13 cellular contexts compared by ENCODE assay signal in the genomic region with DNA sequence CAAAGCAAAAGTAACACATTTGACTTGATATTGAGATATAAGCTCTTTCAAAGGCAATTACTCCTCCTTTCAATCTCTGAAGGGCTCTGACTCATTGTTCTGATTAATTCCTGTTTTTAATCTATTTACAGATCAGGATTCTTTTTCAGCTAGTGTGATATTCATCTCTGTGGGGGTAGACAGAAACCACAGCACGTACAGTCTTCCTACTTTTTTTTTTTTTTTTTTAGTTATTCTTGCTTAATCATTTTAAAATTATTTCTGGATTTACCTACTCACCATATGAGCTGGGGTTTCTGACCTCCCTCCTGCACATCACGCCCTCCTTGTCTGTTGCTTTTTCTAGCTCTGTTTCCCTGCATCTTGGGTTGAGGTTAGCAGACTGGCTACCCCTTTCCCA. TPM values are rescaled to one million over a fixed set of nuclear protein-coding genes. Genes with fewer than 3 reads are reported as not detected.
A peak's percentile ranks its signal among the peaks of the same experiment; 100 is the strongest.
DNase-seq lines count a peak whose midpoint lies in the region; ATAC-seq and TF ChIP-seq lines count a peak whose summit lies in the region.
"Had no signal": no experiment of that assay in that cellular context is flagged by ENCODE, and none has a peak within 500 bp of the region (broad histone marks: within the 10 kb centered on the region; RNA-seq: fewer than 3 reads in every experiment).

No MANE protein-coding gene starts in this region.

- H3K27ac ChIP-seq in ACC112 (ENCODE audit: low read depth, low read length) (no peak overlapping the region), osteoblast (ENCODE audit: low read depth, low read length) (no peak overlapping the region), Peyer's patch (no peak overlapping the region)
- H3K27ac ChIP-seq: adrenal gland had no signal

- no peak overlapping the region for H3K4me2 ChIP-seq in osteoblast (ENCODE audit: insufficient read depth, low read length)

- peaks cover 39% of the 10 kb centered on the region for H3K27me3 ChIP-seq in ACC112 (ENCODE audit: insufficient read depth, low read length)
- peaks cover 3% of the 10 kb centered on the region for H3K27me3 ChIP-seq in osteoblast (ENCODE audit: insufficient read depth, low read length)
- H3K27me3 ChIP-seq in Peyer's patch: no peaks in the 10 kb centered on the region

- ATAC-seq in HG03432 (IDR thresholded peaks at IDR 0.05; ENCODE audit: unreplicated experiment): no peak
- ATAC-seq in HG02970 (IDR thresholded peaks at IDR 0.05; ENCODE audit: low FRiP score, unreplicated experiment): no peak

- H3K4me3 ChIP-seq in ACC112 (ENCODE audit: low read depth, low read length) (peak overlapping the region; percentile 60; the same call in 1 of the 2 replicates), epithelial cell of proximal tubule (ENCODE audit: low read depth, low read length) (peak overlapping the region; percentile 55), osteoblast (ENCODE audit: insufficient read depth, low read length) (no peak overlapping the region), Peyer's patch (peak overlapping the region in 2 of 4 donors; percentile 54 to 66)
- H3K4me3 ChIP-seq: adrenal gland had no signal

- TF ChIP-seq POLR2A in Peyer's patch (IDR thresholded peaks at IDR 0.05): no peak

- DNase-seq in HT1080 (ENCODE audit: low read depth) (peak; percentile 62), epithelial cell of proximal tubule (ENCODE audit: low read depth) (no peak), osteoblast (ENCODE audit: insufficient read length, low spot score, missing footprints) (peak; percentile 56), Peyer's patch (no peak)
- no peak for DNase-seq in stimulated activated CD8-positive, alpha-beta memory T cell treated with anti-CD3 and anti-CD28 coated beads, Interleukin-4, amount 100 ng/mL, for 48 hours
- DNase-seq: adrenal gland, C1 segment of cervical spinal cord, NCI-H524 treated with DMSO at 0.1 percent for 48 hours had no signal

- H3K4me1 ChIP-seq in ACC112 (ENCODE audit: control insufficient read depth, insufficient read depth, low read length, unreplicated experiment) (no peaks in the 10 kb centered on the region), osteoblast (ENCODE audit: insufficient read depth, low read length) (no peaks in the 10 kb centered on the region), Peyer's patch (no peaks in the 10 kb centered on the region)
- H3K4me1 ChIP-seq: adrenal gland had no signal

- H3K36me3 ChIP-seq in ACC112 (ENCODE audit: insufficient read depth, low read length) (no peaks in the 10 kb centered on the region), osteoblast (ENCODE audit: insufficient read depth, low read length) (no peaks in the 10 kb centered on the region), Peyer's patch (no peaks in the 10 kb centered on the region)
- H3K36me3 ChIP-seq: adrenal gland had no signal

- H3K9me3 ChIP-seq in osteoblast (ENCODE audit: low read depth, low read length) (no peaks in the 10 kb centered on the region), Peyer's patch (no peaks in the 10 kb centered on the region)
- H3K9me3 ChIP-seq: adrenal gland had no signal

- TF ChIP-seq CTCF in epithelial cell of proximal tubule (conservative IDR thresholded peaks at IDR 0.05; ENCODE audit: low read depth, low read length): no peak
- TF ChIP-seq CTCF in osteoblast (IDR thresholded peaks at IDR 0.05; ENCODE audit: extremely low read depth, low read depth, low read length): no peak
- no peak for TF ChIP-seq CTCF in Peyer's patch (IDR thresholded peaks at IDR 0.05)

- no peaks in the 10 kb centered on the region for H3K79me2 ChIP-seq in ACC112 (ENCODE audit: control insufficient read depth, insufficient read depth, low read length, unreplicated experiment)
- H3K79me2 ChIP-seq in osteoblast (ENCODE audit: insufficient read depth, low read length): no peaks in the 10 kb centered on the region

- no peaks in the 10 kb centered on the region for H4K20me1 ChIP-seq in osteoblast (ENCODE audit: insufficient read depth, low read length)

- no peak overlapping the region for H2AFZ ChIP-seq in ACC112 (ENCODE audit: low read length, unreplicated experiment)
- no peak overlapping the region for H2AFZ ChIP-seq in osteoblast (ENCODE audit: low read length)

RNA-seq across cellular contexts. Expression of gene CNTN3, which starts 1.4 kb away (rescaled TPM):
- 2.8 and 3.0 TPM in 2 replicates for total RNA-seq in HT1080 (2014; rRNA removed; shearing (Covaris generic))
- 2.1 and 2.6 TPM in 2 replicates for polyA plus RNA-seq in HT1080 (2015; cell fraction: cytosol; rRNA removed)
- polyA plus RNA-seq in HT1080 (2015; cell fraction: nucleus; rRNA removed): 8.3 and 12.5 TPM in 2 replicates
- total RNA-seq in epithelial cell of proximal tubule (0.46 and 2.9 TPM in 2 replicates), osteoblast (0.29 and 0.36 TPM in 2 replicates), Peyer's patch (1 to 10 TPM; 1.6 to 9.4 (median 4.1) TPM)
- total RNA-seq: M059J; T-helper 1 cell treated with Interleukin-12 subunit alpha and Interleukin-12 subunit beta and Interleukin-4 antibody, amounts not matched to agents 30 ng/mL and 1 ng/mL, for 36 hours had no signal

Comparison
In these comparisons a context has a peak if more than half of its experiments do, and no peak if none do; other contexts are left out.
1. DNase-seq: peak in HT1080 (single experiment) and osteoblast (single experiment); none in epithelial cell of proximal tubule (single experiment), Peyer's patch (0 of 3) and stimulated activated CD8-positive, alpha-beta memory T cell treated with anti-CD3 and anti-CD28 coated beads, Interleukin-4, amount 100 ng/mL, for 48 hours (single experiment).